1 cellular context compared by ENCODE assay signal in genomic region chr21:30563630-30564029, GRCh38.
TF ChIP-seq lines count a peak whose summit lies in the region.

No MANE protein-coding gene starts in this region.

TF ChIP-seq in K562, 482 proteins besides CTCF, POLR2A, EP300 and RAD21:
- no peak for TF ChIP-seq E2F3 (CRISPR knock-in tag; IDR thresholded peaks at IDR 0.05)
- TF ChIP-seq NFIC (IDR thresholded peaks at IDR 0.05), result peak; percentile 77
- TF ChIP-seq ZNF124 (CRISPR knock-in tag; IDR thresholded peaks at IDR 0.05), result no peak
- no peak for TF ChIP-seq ZNF780A (CRISPR knock-in tag; IDR thresholded peaks at IDR 0.05)
- TF ChIP-seq POLR2AphosphoS2 (IDR thresholded peaks at IDR 0.05; ENCODE audit: low read length), result no peak
- no peak for TF ChIP-seq SRSF7 (optimal IDR thresholded peaks at IDR 0.05; ENCODE audit: low read depth, low read length)
- no peak for TF ChIP-seq SAFB (IDR thresholded peaks at IDR 0.05; ENCODE audit: borderline replicate concordance, low read depth, low read length)
- TF ChIP-seq POLR2AphosphoS5 (IDR thresholded peaks at IDR 0.05; ENCODE audit: control insufficient read depth, insufficient read depth, low read depth, low read length), result no peak
- peak; percentile 84 for TF ChIP-seq NFIX (CRISPR knock-in tag; IDR thresholded peaks at IDR 0.05; ENCODE audit: low read depth)
- no peak for TF ChIP-seq ZNF140 (CRISPR knock-in tag; IDR thresholded peaks at IDR 0.05)
TF ChIP-seq in K562: peak in this region for 2.
